In the genomic region with DNA sequence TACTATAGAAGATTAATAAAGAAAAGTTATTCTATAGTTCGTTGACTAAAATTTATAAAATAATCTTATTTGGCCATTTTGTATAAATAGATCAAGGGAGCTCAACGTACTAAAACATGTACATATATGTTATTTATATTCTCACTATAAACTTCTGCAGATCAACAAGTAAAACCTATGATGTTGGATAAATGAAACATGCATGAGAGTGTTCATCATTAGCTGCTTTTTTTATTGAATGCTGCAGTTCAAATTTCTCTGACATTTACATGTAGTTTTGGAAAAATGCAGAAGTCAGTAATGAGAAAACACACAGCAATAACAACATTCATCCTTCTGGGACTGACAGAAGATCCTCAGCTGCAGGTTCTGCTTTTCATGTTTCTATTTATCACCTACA, we compare ENCODE assay signal across 30 cellular contexts. TPM values are rescaled to one million over a fixed set of nuclear protein-coding genes. Genes with fewer than 3 reads are reported as not detected.
"Had no signal": no experiment of that assay in that cellular context is flagged by ENCODE, and none has a peak within 500 bp of the region (broad histone marks: within the 10 kb centered on the region; RNA-seq: fewer than 3 reads in every experiment).

TSS of gene OR6C68 (plus strand) at position 301 of the 400 bp plus-strand sequence. CDS start at position 301, 0 bp downstream.

- H3K4me3 ChIP-seq: coronary artery, dorsolateral prefrontal cortex, esophagus squamous epithelium, gastrocnemius medialis, heart right ventricle, left lung, lower lobe of right lung had no signal

- H3K9me3 ChIP-seq: esophagus squamous epithelium, gastrocnemius medialis, heart right ventricle, left lung, lower lobe of right lung had no signal

- H3K36me3 ChIP-seq: esophagus squamous epithelium, gastrocnemius medialis, heart right ventricle, left lung, lower lobe of right lung had no signal

- ATAC-seq: esophagus mucosa, gastrocnemius medialis, heart right ventricle, left cardiac atrium, left lung, left ventricle myocardium superior, lower lobe of right lung had no signal

- H3K4me1 ChIP-seq: esophagus squamous epithelium, gastrocnemius medialis, heart right ventricle, left lung, lower lobe of right lung had no signal

- FAIRE-seq: islet of Langerhans, keratinocyte had no signal

- H3K27ac ChIP-seq: coronary artery, dorsolateral prefrontal cortex, epithelial cell of prostate, esophagus squamous epithelium, gastrocnemius medialis, heart right ventricle, left lung, lower lobe of right lung had no signal

- H3K27me3 ChIP-seq: dorsolateral prefrontal cortex, esophagus squamous epithelium, gastrocnemius medialis, heart right ventricle, left lung had no signal

- DNase-seq: dermis blood vessel endothelial cell; dorsolateral prefrontal cortex; effector CD4-positive, alpha-beta T cell; effector memory CD4-positive, alpha-beta T cell; erythroblast; esophagus squamous epithelium; foreskin fibroblast; foreskin melanocyte; gastrocnemius medialis; glutamatergic neuron; head of caudate nucleus; heart right ventricle; hippocampal formation; left cardiac atrium; left lung; left ventricle myocardium superior; lower lobe of right lung; mesenchymal stem cell; midbrain had no signal

RNA-seq across cellular contexts. Expression of gene OR6C68, which starts in this region (rescaled TPM):
- total RNA-seq: chondrocyte, dermis blood vessel endothelial cell, dorsolateral prefrontal cortex, esophagus mucosa, esophagus squamous epithelium, gastrocnemius medialis, glomerular endothelial cell, heart right ventricle, kidney epithelial cell, left cardiac atrium, left lung, left ventricle myocardium superior, lower leg skin, lower lobe of right lung, lung microvascular endothelial cell, mucosa of gallbladder had no signal
- polyA plus RNA-seq: heart right ventricle, keratinocyte had no signal
